8 cellular contexts compared by ENCODE assay signal in the genomic region with DNA sequence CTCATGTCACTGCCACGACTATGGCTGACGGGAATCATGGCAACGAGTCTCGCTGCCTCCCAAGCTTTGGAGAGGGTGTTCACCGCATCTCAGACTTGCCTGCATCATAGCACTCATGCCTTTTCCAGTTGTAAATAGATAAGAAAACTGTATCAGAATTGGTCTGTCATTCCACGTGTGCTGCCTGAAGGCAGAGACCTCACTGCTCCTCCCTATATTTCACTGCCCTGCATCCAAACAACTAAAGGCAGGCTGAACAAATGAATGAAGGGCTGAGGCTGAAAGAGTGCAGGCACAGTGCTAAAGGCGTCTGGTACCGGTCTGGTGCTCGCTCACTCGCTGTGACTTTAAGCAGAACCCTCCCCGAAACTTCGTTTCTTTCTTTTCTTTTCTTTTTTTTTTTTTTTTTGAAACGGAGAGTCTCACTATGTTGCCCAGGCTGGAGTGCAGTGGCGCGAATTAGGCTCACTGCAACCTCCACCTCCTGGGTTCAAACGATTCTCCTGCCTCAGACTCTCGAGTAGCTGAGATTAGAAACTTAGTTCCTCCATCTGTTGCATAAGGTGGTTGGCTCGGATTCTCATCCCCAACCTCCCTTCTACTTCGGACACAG. TPM values are rescaled to one million over a fixed set of nuclear protein-coding genes. Genes with fewer than 3 reads are reported as not detected.
DNase-seq lines count a peak whose midpoint lies in the region; ATAC-seq and TF ChIP-seq lines count a peak whose summit lies in the region.

No MANE protein-coding gene starts in this region.

- H3K9me3 ChIP-seq in ascending aorta, result no peaks in the 10 kb centered on the region
- H3K9me3 ChIP-seq in left lung, result no peaks in the 10 kb centered on the region

- no peaks in the 10 kb centered on the region for H3K27me3 ChIP-seq in ascending aorta
- no peaks in the 10 kb centered on the region for H3K27me3 ChIP-seq in left lung

- peak; percentile 27 for ATAC-seq in GM18517 (IDR thresholded peaks at IDR 0.05; ENCODE audit: unreplicated experiment)
- ATAC-seq in HG03066 (IDR thresholded peaks at IDR 0.05; ENCODE audit: low read depth, unreplicated experiment), result peak; percentile 7
- ATAC-seq in left lung, result peak; percentile 13
- ATAC-seq in GM19467 (IDR thresholded peaks at IDR 0.05; ENCODE audit: unreplicated experiment), result no peak
- no peak for ATAC-seq in GM19324 (IDR thresholded peaks at IDR 0.05; ENCODE audit: low FRiP score, unreplicated experiment)

- H3K27ac Mint-ChIP-seq in type B pancreatic cell, result peak overlapping the region; percentile 88

- H3K36me3 ChIP-seq in ascending aorta (peaks cover 0 to under 1% of the 10 kb centered on the region in 2 donors), left lung (peaks cover 0 to 5% of the 10 kb centered on the region in 2 donors)

- H3K27ac ChIP-seq in ascending aorta, result peak overlapping the region; percentile 50 to 54
- peak overlapping the region; percentile 65 to 83 for H3K27ac ChIP-seq in left lung

- intact Hi-C loops in ascending aorta (cut with DNase I) (loop anchor here (2.0 to 5.0 kb wide), 4 partner anchors 25 to 254 kb away; partner anchors contain the start of genes HECTD3 and RNU5D-1), left lung (cut with DNase I) (no loop called here)

- H3K9me3 Mint-ChIP-seq in type B pancreatic cell, result peaks cover 5% of the 10 kb centered on the region

- TF ChIP-seq CTCF in ascending aorta (IDR thresholded peaks at IDR 0.05), result no peak
- TF ChIP-seq CTCF in left lung (IDR thresholded peaks at IDR 0.05), result no peak
- TF ChIP-seq CTCF in type B pancreatic cell (conservative IDR thresholded peaks at IDR 0.05), result no peak

- no peaks in the 10 kb centered on the region for H3K27me3 Mint-ChIP-seq in type B pancreatic cell

- H3K4me3 Mint-ChIP-seq in type B pancreatic cell, result peak overlapping the region; percentile 100

- peak overlapping the region; percentile 81 to 90 for H3K4me3 ChIP-seq in ascending aorta
- H3K4me3 ChIP-seq in left lung, result peak overlapping the region; percentile 73 to 75

- H3K36me3 Mint-ChIP-seq in type B pancreatic cell, result peaks cover 5% of the 10 kb centered on the region

- DNase-seq in ascending aorta (ENCODE audit: low spot score in 2 of 2) (no peak), left lung (no peak), type B pancreatic cell (ENCODE audit: extremely low spot score, unreplicated experiment) (no peak), activated gamma-delta T cell treated with Interleukin-2 at 50 U/mL for 16 hours (no peak)

- peaks cover 10% of the 10 kb centered on the region for H3K4me1 Mint-ChIP-seq in type B pancreatic cell (ENCODE audit: unreplicated experiment)

- H3K4me1 ChIP-seq in ascending aorta (peaks cover 5 to 25% of the 10 kb centered on the region in 2 donors), left lung (peaks cover 9 to 18% of the 10 kb centered on the region in 2 donors)

RNA-seq across cellular contexts. Expression of gene EIF2B3, which starts 0.5 kb away (rescaled TPM):
- total RNA-seq in ascending aorta (3.6 TPM), left lung (10 to 100 TPM; 21.3 to 32.5 TPM), type B pancreatic cell (ENCODE audit: low replicate concordance) (16.1 and 21.9 TPM in 2 replicates)

RNA-seq across cellular contexts. Expression of gene HECTD3, which starts 25.3 kb away (rescaled TPM):
- total RNA-seq in ascending aorta (32.1 TPM), left lung (10 to 100 TPM; 40.9 to 44.6 TPM), type B pancreatic cell (ENCODE audit: low replicate concordance) (33.9 and 45.7 TPM in 2 replicates)

RNA-seq across cellular contexts. Expression of gene UROD, which starts 26.2 kb away (rescaled TPM):
- total RNA-seq in ascending aorta (150 TPM), left lung (10 to 100 TPM; 65.2 to 74.9 TPM), type B pancreatic cell (ENCODE audit: low replicate concordance) (49.4 and 84.7 TPM in 2 replicates)

Comparison
In these comparisons a context has a peak if more than half of its experiments do, and no peak if none do; other contexts are left out.
1. ATAC-seq: peak in GM18517 (single experiment), HG03066 (single experiment) and left lung (single experiment); none in GM19467 (single experiment) and GM19324 (single experiment).